Comparison of ENCODE assay signal across 27 cellular contexts in genomic region chr15:57032338-57032737, GRCh38.
"Had no signal": no experiment of that assay in that cellular context is flagged by ENCODE, and none has a peak within 500 bp of the region (broad histone marks: within the 10 kb centered on the region; RNA-seq: fewer than 3 reads in every experiment).

No MANE protein-coding gene starts in this region.

- ATAC-seq: activated CD8-positive, alpha-beta T cell treated with anti-CD3 and anti-CD28 coated beads for 36 hours; activated T-cell treated with anti-CD3 and anti-CD28 coated beads, Interleukin-2, amount 50 U/mL, for 72 hours; activated T-helper 17 cell treated with anti-CD3 and anti-CD28 coated beads, Interleukin-2, amount 50 U/mL, for 72 hours; body of pancreas; PC-3 had no signal

- DNase-seq: activated CD4-positive, alpha-beta T cell treated with anti-CD3 and anti-CD28 coated beads for 1 hour; activated CD4-positive, alpha-beta T cell treated with anti-CD3 and anti-CD28 coated beads for 48 hours; activated CD4-positive, alpha-beta T cell treated with anti-CD3 and anti-CD28 coated beads, Interleukin-2, amount 50 U/mL, for 4 hours; activated CD4-positive, CD25-positive, alpha-beta regulatory T cell; activated effector memory CD4-positive, alpha-beta T cell treated with anti-CD3 and anti-CD28 coated beads, Interleukin-2, amount 50 U/mL, for 16 hours; activated naive CD4-positive, alpha-beta T cell treated with Interleukin-2 at 50 U/mL for 16 hours; activated naive CD8-positive, alpha-beta T cell treated with anti-CD3 and anti-CD28 coated beads, Interleukin-2, amount 10 ng/mL, durations not matched to agents 7 days and 5 days; activated T-cell treated with anti-CD3 and anti-CD28 coated beads, Interleukin-2, amount 50 U/mL, for 1 hour; activated T-cell treated with anti-CD3 and anti-CD28 coated beads, Interleukin-2, amount 50 U/mL, for 72 hours; Karpas-422; MM.1S; NCI-H1092; NCI-H1436 treated with DMSO at 0.1 percent for 48 hours; NCI-H1694 treated with DMSO at 0.1 percent for 48 hours; NCI-H2029; NCI-H345; NCI-H524 treated with DMSO at 0.1 percent for 48 hours; PC-3; Peyer's patch; RPMI8226; SIG-M5; SW 1271; T1000; WERI-Rb-1 had no signal

- H3K9me3 ChIP-seq: body of pancreas, Peyer's patch had no signal

- H3K36me3 ChIP-seq: Peyer's patch, WERI-Rb-1 had no signal

- H3K27ac ChIP-seq: body of pancreas, Peyer's patch, WERI-Rb-1 had no signal

- H3K4me3 ChIP-seq: body of pancreas, Peyer's patch had no signal

- H3K27me3 ChIP-seq: body of pancreas, Peyer's patch had no signal
